12 cellular contexts compared by ENCODE assay signal in the genomic region with DNA sequence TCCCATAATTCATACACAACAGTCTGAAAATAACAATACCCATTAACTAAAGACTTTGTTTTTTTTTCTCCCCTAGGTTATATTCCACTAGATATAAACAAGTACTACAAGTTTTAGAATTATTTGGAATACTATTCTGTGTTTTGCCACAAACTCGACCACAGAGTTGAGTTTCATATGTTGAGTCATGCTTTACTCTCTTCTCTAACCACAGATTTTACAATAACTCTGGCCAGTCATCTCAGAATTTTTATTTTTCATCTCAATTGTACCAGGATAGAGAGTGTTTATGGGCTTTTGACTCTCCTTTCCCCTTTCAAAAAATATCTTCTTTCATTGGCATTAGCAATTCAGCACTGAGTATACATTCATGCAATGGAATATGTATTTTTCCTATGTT.
DNase-seq lines count a peak whose midpoint lies in the region; ATAC-seq, FAIRE-seq and TF ChIP-seq lines count a peak whose summit lies in the region.
"Had no signal": no experiment of that assay in that cellular context is flagged by ENCODE, and none has a peak within 500 bp of the region (broad histone marks: within the 10 kb centered on the region; RNA-seq: fewer than 3 reads in every experiment).

No MANE protein-coding gene starts in this region.

- TF ChIP-seq POLR2A in GM12878 (IDR thresholded peaks at IDR 0.05; ENCODE audit: low read depth, low read length), result no peak

- H3K4me2 ChIP-seq in GM12878 (ENCODE audit: control insufficient read depth, insufficient read depth), result no peak overlapping the region

- no peaks in the 10 kb centered on the region for H3K4me1 ChIP-seq in GM12878 (ENCODE audit: control insufficient read depth, insufficient read depth, low read length)

- intact Hi-C loops in GM12878 (cut with micrococcal nuclease; ENCODE audit: unreplicated experiment) (no loop called here), left cardiac atrium (cut with DNase I) (no loop called here)

- no peak for FAIRE-seq in GM12878 (lab: Jason Lieb, UNC)

- H2AFZ ChIP-seq in GM12878 (ENCODE audit: control insufficient read depth, low read depth, low read length), result no peak overlapping the region

- no peak for TF ChIP-seq RAD21 in GM12878 (IDR thresholded peaks at IDR 0.05; ENCODE audit: insufficient read depth, low read depth, low read length)

- WGBS in GM12878 (ENCODE audit: insufficient coverage, insufficient replicate concordance, low lambda C conversion rate, missing lambda C conversion rate), result 0% methylated on average over 1 of the region's 1 CpG

- POLR2A ChIA-PET in GM12878 (lab: Charles Lee), result no interaction called here

- H3K4me3 ChIP-seq in AG10803 (ENCODE audit: low read length) (no peak overlapping the region), GM12878 (no peak overlapping the region), MG63 (no peak overlapping the region)
- H3K4me3 ChIP-seq: ovary had no signal

- DNase-seq in AG10803 (ENCODE audit: low read depth) (peak; percentile 75), GM12878 (ENCODE audit: low read depth, low spot score) (no peak), D341Med (ENCODE audit: low spot score) (no peak), MG63 (no peak), GM19238 (ENCODE audit: insufficient read length, low spot score) (no peak), left cardiac atrium (no peak)
- DNase-seq: activated T-cell treated with anti-CD3 and anti-CD28 coated beads, Interleukin-2, amount 50 U/mL, for 48 hours; CD8-positive, alpha-beta memory T cell; head of caudate nucleus; ovary had no signal

- H3K9ac ChIP-seq in GM12878 (ENCODE audit: control insufficient read depth, insufficient read depth, low read length), result no peak overlapping the region

- TF ChIP-seq CTCF in AG10803 (conservative IDR thresholded peaks at IDR 0.05; ENCODE audit: low read length) (no peak), GM12878 (IDR thresholded peaks at IDR 0.05 in 2 of 3, conservative IDR thresholded peaks at IDR 0.05 in 1 of 3; ENCODE audit: control insufficient read depth in 2 of 3, extremely low read depth in 1 of 3, insufficient read depth in 1 of 3, low read depth in 3 of 3, low read length in 3 of 3) (no peak)

- no peak overlapping the region for H3K27ac ChIP-seq in GM12878 (ENCODE audit: control insufficient read depth, insufficient read depth)
- H3K27ac ChIP-seq: ovary had no signal

- H3K36me3 ChIP-seq in GM12878 (ENCODE audit: control insufficient read depth in 2 of 2, insufficient read depth in 2 of 2, low read length in 1 of 2) (no peaks in the 10 kb centered on the region), MG63 (no peaks in the 10 kb centered on the region)
- H3K36me3 ChIP-seq: ovary had no signal

- H3K27me3 ChIP-seq in GM12878 (replicated peaks in 1 of 2; ENCODE audit: control insufficient read depth in 2 of 2, insufficient read depth in 2 of 2, low read length in 1 of 2) (no peaks in the 10 kb centered on the region), MG63 (no peaks in the 10 kb centered on the region)
- H3K27me3 ChIP-seq: ovary had no signal

- H3K9me3 ChIP-seq in GM12878 (replicated peaks; ENCODE audit: control insufficient read depth, insufficient read depth, low read length) (no peaks in the 10 kb centered on the region), MG63 (no peaks in the 10 kb centered on the region)
- H3K9me3 ChIP-seq: ovary had no signal

- CTCF ChIA-PET in GM12878 (lab: Yijun Ruan, JAX), result no interaction called here

- ATAC-seq in GM19468 (IDR thresholded peaks at IDR 0.05; ENCODE audit: extremely low read depth, unreplicated experiment) (peak; percentile 72), HG03159 (IDR thresholded peaks at IDR 0.05; ENCODE audit: unreplicated experiment) (peak; percentile 87), GM12878 (peak; percentile 31; the same call in 1 of the 3 replicates), left cardiac atrium (no peak)

- in situ Hi-C loops in GM12878 (cut with MboI), result no loop called here

- RAD21 ChIA-PET in GM12878 (lab: Charles Lee; ENCODE audit: unreplicated experiment), result no interaction called here

- no TSS peak for BruUV-seq in GM12878 (replicated peaks; lab: Mats Ljungman, UMichigan)

- H3K79me2 ChIP-seq in GM12878 (ENCODE audit: control insufficient read depth, insufficient read depth, low read length), result no peaks in the 10 kb centered on the region

- no peaks in the 10 kb centered on the region for H4K20me1 ChIP-seq in GM12878 (ENCODE audit: control insufficient read depth, insufficient read depth)

- SMC1A ChIA-PET in GM12878 (lab: Charles Lee; ENCODE audit: uncharacterized antibody, unreplicated experiment), result no interaction called here

- no peak for TF ChIP-seq EP300 in GM12878 (IDR thresholded peaks at IDR 0.05; ENCODE audit: borderline replicate concordance in 1 of 2, control insufficient read depth in 1 of 2, low read depth in 2 of 2, low read length in 2 of 2)

TF ChIP-seq in GM12878, 131 proteins besides CTCF, POLR2A, EP300 and RAD21:
- no peak for TF ChIP-seq NKRF (conservative IDR thresholded peaks at IDR 0.05)
- TF ChIP-seq, protein P1, sequence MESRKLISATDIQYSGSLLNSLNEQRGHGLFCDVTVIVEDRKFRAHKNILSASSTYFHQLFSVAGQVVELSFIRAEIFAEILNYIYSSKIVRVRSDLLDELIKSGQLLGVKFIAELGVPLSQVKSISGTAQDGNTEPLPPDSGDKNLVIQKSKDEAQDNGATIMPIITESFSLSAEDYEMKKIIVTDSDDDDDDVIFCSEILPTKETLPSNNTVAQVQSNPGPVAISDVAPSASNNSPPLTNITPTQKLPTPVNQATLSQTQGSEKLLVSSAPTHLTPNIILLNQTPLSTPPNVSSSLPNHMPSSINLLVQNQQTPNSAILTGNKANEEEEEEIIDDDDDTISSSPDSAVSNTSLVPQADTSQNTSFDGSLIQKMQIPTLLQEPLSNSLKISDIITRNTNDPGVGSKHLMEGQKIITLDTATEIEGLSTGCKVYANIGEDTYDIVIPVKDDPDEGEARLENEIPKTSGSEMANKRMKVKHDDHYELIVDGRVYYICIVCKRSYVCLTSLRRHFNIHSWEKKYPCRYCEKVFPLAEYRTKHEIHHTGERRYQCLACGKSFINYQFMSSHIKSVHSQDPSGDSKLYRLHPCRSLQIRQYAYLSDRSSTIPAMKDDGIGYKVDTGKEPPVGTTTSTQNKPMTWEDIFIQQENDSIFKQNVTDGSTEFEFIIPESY (IDR thresholded peaks at IDR 0.05), result no peak
- TF ChIP-seq GABPA (IDR thresholded peaks at IDR 0.05; ENCODE audit: low read depth), result 0 out of 2 replicates have a peak, but pooled peaks have one; percentile 23
- TF ChIP-seq NFIC (IDR thresholded peaks at IDR 0.05; ENCODE audit: low read depth, low read length), result peak; percentile 71
- peak; percentile 36; the same call in 1 of the 2 replicates for TF ChIP-seq JUNB (IDR thresholded peaks at IDR 0.05)
- peak; percentile 81 for TF ChIP-seq RUNX3 (IDR thresholded peaks at IDR 0.05; ENCODE audit: low read length)

Comparison
In these comparisons a context has a peak if more than half of its experiments do, and no peak if none do; other contexts are left out.
1. ATAC-seq: peak in GM19468 (single experiment), HG03159 (single experiment) and GM12878 (single experiment); none in left cardiac atrium (0 of 2).